1 cellular context compared by ENCODE assay signal in the genomic region with DNA sequence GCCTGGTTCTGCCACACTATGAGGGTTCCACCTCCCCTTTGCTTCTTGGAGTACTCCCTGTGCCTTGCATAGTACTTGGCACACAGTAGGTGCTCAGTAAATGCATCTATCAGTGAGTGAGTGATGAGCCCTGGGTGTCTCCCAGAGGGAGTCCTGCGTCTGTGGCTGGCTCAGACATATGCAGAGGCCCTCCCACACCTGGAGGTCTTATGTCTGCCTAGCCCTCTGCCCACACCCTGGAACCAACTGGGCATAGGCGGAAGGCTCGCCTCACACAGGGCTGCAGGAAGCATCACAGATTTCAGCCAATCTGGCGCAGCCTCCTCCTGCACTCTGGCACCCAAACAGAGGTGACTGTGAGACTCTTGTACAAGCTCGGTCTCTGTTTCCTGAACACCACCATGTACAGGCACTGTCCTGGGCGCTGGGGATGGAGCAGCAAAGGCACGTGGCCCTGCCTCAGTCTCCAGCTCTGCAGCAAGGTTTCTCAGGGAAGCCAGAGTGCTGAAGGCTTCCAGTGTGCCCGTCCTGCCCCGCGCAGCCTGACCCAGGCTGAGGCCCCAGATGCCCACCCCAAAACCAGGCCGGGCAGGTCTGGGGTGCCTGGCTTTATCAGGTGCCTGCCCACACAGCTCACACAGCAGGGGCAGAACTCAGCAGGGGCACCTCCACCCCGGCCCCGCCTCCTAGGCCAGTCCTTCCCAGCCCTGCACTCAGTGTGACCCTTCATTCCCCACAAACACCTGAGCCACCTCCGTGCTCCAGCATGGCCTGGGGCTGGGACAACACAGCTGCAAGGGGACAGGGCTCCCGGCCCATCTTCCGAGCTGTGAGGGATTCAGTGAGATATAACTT.
TF ChIP-seq lines count a peak whose summit lies in the region.

No MANE protein-coding gene starts in this region.

TF ChIP-seq in SK-N-SH treated with all-trans-retinoic acid at 6 μM for 48 hours, 23 proteins besides CTCF, POLR2A, EP300 and RAD21 (continued from another document):
- TF ChIP-seq CREB5 (CRISPR knock-in tag; IDR thresholded peaks at IDR 0.05; ENCODE audit: low read depth) = no peak
TF ChIP-seq in SK-N-SH treated with all-trans-retinoic acid at 6 μM for 48 hours: peak in this region for 0.
